Comparison of ENCODE assay signal across 1 cellular context in the genomic region with DNA sequence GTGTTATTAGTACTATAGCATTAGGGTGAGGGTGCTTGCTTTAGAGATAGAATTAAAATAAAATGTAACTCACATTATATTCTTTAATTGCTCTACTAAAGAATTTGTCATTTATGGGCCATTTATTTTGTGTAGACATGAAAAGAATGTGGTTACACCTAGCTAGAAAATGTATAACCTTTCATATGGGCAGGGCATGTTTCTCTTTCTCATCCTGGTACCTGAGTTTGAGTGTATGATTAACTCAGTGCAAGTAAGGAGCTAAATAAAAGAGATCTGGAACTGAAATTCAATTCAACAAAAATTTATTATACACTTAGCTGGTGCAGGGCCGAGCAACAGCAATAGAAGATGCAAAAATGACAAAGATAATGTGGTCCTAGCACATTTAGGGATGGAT.
TF ChIP-seq lines count a peak whose summit lies in the region.

No MANE protein-coding gene starts in this region.

TF ChIP-seq in GM12878, 131 proteins besides CTCF, POLR2A, EP300 and RAD21:
- TF ChIP-seq CBX3 (IDR thresholded peaks at IDR 0.05; ENCODE audit: borderline replicate concordance, low read depth) (no peak), NRF1 (conservative IDR thresholded peaks at IDR 0.05; ENCODE audit: low read depth, low read length) (no peak), ZNF217 (IDR thresholded peaks at IDR 0.05) (no peak)
- TF ChIP-seq, protein P1, sequence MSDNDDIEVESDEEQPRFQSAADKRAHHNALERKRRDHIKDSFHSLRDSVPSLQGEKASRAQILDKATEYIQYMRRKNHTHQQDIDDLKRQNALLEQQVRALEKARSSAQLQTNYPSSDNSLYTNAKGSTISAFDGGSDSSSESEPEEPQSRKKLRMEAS (IDR thresholded peaks at IDR 0.05; ENCODE audit: low read depth, low read length): no peak
TF ChIP-seq in GM12878: peak in this region for 0.
